ENCODE assay signal across 19 cellular contexts in genomic region chr18:42730272-42730671, GRCh38.
DNase-seq lines count a peak whose midpoint lies in the region; ATAC-seq and TF ChIP-seq lines count a peak whose summit lies in the region.
"Had no signal": no experiment of that assay in that cellular context is flagged by ENCODE, and none has a peak within 500 bp of the region (broad histone marks: within the 10 kb centered on the region; RNA-seq: fewer than 3 reads in every experiment).

No MANE protein-coding gene starts in this region.

- H3K9ac ChIP-seq in neuronal stem cell (ENCODE audit: low read depth, low read length, poor library complexity), result no peak overlapping the region

- no peak overlapping the region for H2BK120ac ChIP-seq in neuronal stem cell (ENCODE audit: low read depth, low read length)

- no peak overlapping the region for H2BK15ac ChIP-seq in neuronal stem cell (ENCODE audit: low read length)

- H3K14ac ChIP-seq in neuronal stem cell (ENCODE audit: low read length), result no peak overlapping the region

- no peak overlapping the region for H2AFZ ChIP-seq in neuronal stem cell (ENCODE audit: low read length)

- ATAC-seq in heart right ventricle, result no peak
- no peak for ATAC-seq in HG03196 (IDR thresholded peaks at IDR 0.05; ENCODE audit: unreplicated experiment)
- ATAC-seq: activated T-cell treated with anti-CD3 and anti-CD28 coated beads, Interleukin-2, amount 50 U/mL, for 4 hours; Panc1 had no signal

- H4K91ac ChIP-seq in neuronal stem cell (ENCODE audit: low read depth, low read length, poor library complexity), result no peak overlapping the region

- H3K27me3 Mint-ChIP-seq in type B pancreatic cell, result no peaks in the 10 kb centered on the region
- H3K27me3 Mint-ChIP-seq: activated naive CD8-positive, alpha-beta T cell; stimulated activated naive CD8-positive, alpha-beta T cell treated with anti-CD3 and anti-CD28 coated beads, Interleukin-15, Interleukin-2, amounts not matched to agents 100 ng/mL and 50 ng/mL, for 24 hours had no signal

- no peak overlapping the region for H2BK12ac ChIP-seq in neuronal stem cell (ENCODE audit: low read length)

- no peak overlapping the region for H3K4ac ChIP-seq in neuronal stem cell (ENCODE audit: low read length)

- no peak overlapping the region for H3K4me3 Mint-ChIP-seq in type B pancreatic cell
- H3K4me3 Mint-ChIP-seq: activated naive CD8-positive, alpha-beta T cell; activated T-cell treated with anti-CD3 and anti-CD28 coated beads, Interleukin-2, amount 50 U/mL, for 4 hours; stimulated activated naive CD8-positive, alpha-beta T cell treated with anti-CD3 and anti-CD28 coated beads, Interleukin-15, Interleukin-2, amounts not matched to agents 100 ng/mL and 50 ng/mL, for 24 hours had no signal

- WGBS in heart right ventricle, 2 donors, result 58 to 88% methylated on average over 1 of the region's 1 CpG
- WGBS in neuronal stem cell (ENCODE audit: extremely low coverage in 2 of 2, insufficient read length in 2 of 2, insufficient replicate concordance in 1 of 2), 2 donors, result no CpG with 5 or more reads among the region's 1 CpG

- H3K27ac Mint-ChIP-seq in type B pancreatic cell, result no peak overlapping the region
- H3K27ac Mint-ChIP-seq: activated naive CD8-positive, alpha-beta T cell; stimulated activated naive CD8-positive, alpha-beta T cell treated with anti-CD3 and anti-CD28 coated beads, Interleukin-15, Interleukin-2, amounts not matched to agents 100 ng/mL and 50 ng/mL, for 24 hours had no signal

- H3K27me3 ChIP-seq in heart right ventricle (no peaks in the 10 kb centered on the region), right atrium auricular region (no peaks in the 10 kb centered on the region), kidney epithelial cell (ENCODE audit: control insufficient read depth, insufficient read depth, low read length) (no peaks in the 10 kb centered on the region), neuronal stem cell (ENCODE audit: control insufficient read depth in 3 of 3, insufficient read depth in 3 of 3, low read depth in 1 of 3, low read length in 3 of 3) (no peaks in the 10 kb centered on the region)
- H3K27me3 ChIP-seq: vagina had no signal

- H3K23ac ChIP-seq in neuronal stem cell (ENCODE audit: low read depth, low read length, poor library complexity), result no peak overlapping the region

- H2BK5ac ChIP-seq in neuronal stem cell (ENCODE audit: low read length), result no peak overlapping the region

- peaks cover 0 to 6% (median 0%) of the 10 kb centered on the region in 11 donors for H3K9me3 ChIP-seq in heart right ventricle
- H3K9me3 ChIP-seq in right atrium auricular region, result no peaks in the 10 kb centered on the region
- H3K9me3 ChIP-seq in neuronal stem cell (replicated peaks in 1 of 2; ENCODE audit: control insufficient read depth in 2 of 2, insufficient read depth in 1 of 2, low read depth in 1 of 2, low read length in 2 of 2), result no peaks in the 10 kb centered on the region
- H3K9me3 ChIP-seq: prostate gland, vagina had no signal

- no peak overlapping the region for H3K4me2 ChIP-seq in neuronal stem cell (ENCODE audit: insufficient read depth, low read length, poor library complexity, severe bottlenecking)

- H3K4me3 ChIP-seq in heart right ventricle (no peak overlapping the region), right atrium auricular region (no peak overlapping the region), kidney epithelial cell (ENCODE audit: low read depth, low read length) (no peak overlapping the region), neuronal stem cell (ENCODE audit: low read length in 2 of 2) (no peak overlapping the region)
- H3K4me3 ChIP-seq: prostate gland, vagina had no signal

- H3K4me1 Mint-ChIP-seq in type B pancreatic cell (ENCODE audit: unreplicated experiment), result peaks cover 9% of the 10 kb centered on the region

- H3K36me3 ChIP-seq in heart right ventricle (no peaks in the 10 kb centered on the region), right atrium auricular region (no peaks in the 10 kb centered on the region), kidney epithelial cell (ENCODE audit: control insufficient read depth, insufficient read depth, low read length) (no peaks in the 10 kb centered on the region), neuronal stem cell (replicated peaks in 1 of 2; ENCODE audit: control insufficient read depth in 2 of 2, insufficient read depth in 2 of 2, low read length in 2 of 2) (no peaks in the 10 kb centered on the region)
- H3K36me3 ChIP-seq: prostate gland, vagina had no signal

- H3K4me1 ChIP-seq in heart right ventricle (no peaks in the 10 kb centered on the region), right atrium auricular region (no peaks in the 10 kb centered on the region), neuronal stem cell (ENCODE audit: control insufficient read depth in 2 of 2, insufficient read depth in 1 of 2, low read depth in 1 of 2, low read length in 2 of 2) (peaks cover 0 to 6% of the 10 kb centered on the region in 2 donors)
- H3K4me1 ChIP-seq: prostate gland, vagina had no signal

- peaks cover 4% of the 10 kb centered on the region for H3K36me3 Mint-ChIP-seq in type B pancreatic cell
- H3K36me3 Mint-ChIP-seq: activated naive CD8-positive, alpha-beta T cell had no signal

- intact Hi-C loops in heart right ventricle (cut with DNase I), result loop anchor here in 1 of 10 donors (5.0 kb wide), 1 partner anchor 433 kb away; no protein-coding TSS in a partner anchor

- peak in 6 of 9 donors; percentile 6 to 44 (median 23) for TF ChIP-seq CTCF in heart right ventricle (IDR thresholded peaks at IDR 0.05)
- TF ChIP-seq CTCF in right atrium auricular region (IDR thresholded peaks at IDR 0.05), result peak in 1 of 2 donors; percentile 43
- TF ChIP-seq CTCF in kidney epithelial cell (IDR thresholded peaks at IDR 0.05; ENCODE audit: insufficient read depth, low read length, poor library complexity, severe bottlenecking), result peak; percentile 29
- TF ChIP-seq CTCF in type B pancreatic cell (conservative IDR thresholded peaks at IDR 0.05), result peak; percentile 63

- H3K27ac ChIP-seq in heart right ventricle, result no peak overlapping the region
- no peak overlapping the region for H3K27ac ChIP-seq in right atrium auricular region
- H3K27ac ChIP-seq in neuronal stem cell (replicated peaks; ENCODE audit: low read length), result no peak overlapping the region
- H3K27ac ChIP-seq: prostate gland, vagina had no signal

- DNase-seq in heart right ventricle, result no peak
- DNase-seq in right atrium auricular region (ENCODE audit: low spot score), result no peak
- DNase-seq in astrocyte of the hippocampus (ENCODE audit: low read depth, low spot score), result peak; percentile 9
- no peak for DNase-seq in kidney epithelial cell (ENCODE audit: low read depth)
- DNase-seq in type B pancreatic cell (ENCODE audit: extremely low spot score, unreplicated experiment), result no peak
- no peak for DNase-seq in neuronal stem cell (ENCODE audit: low spot score)
- no peak for DNase-seq in NCI-H1417 (lab: John Stamatoyannopoulos, UW)
- DNase-seq: activated CD4-positive, alpha-beta T cell treated with anti-CD3 and anti-CD28 coated beads, Interleukin-2, amount 50 U/mL, for 48 hours; activated T-cell treated with anti-CD3 and anti-CD28 coated beads, Interleukin-2, amount 50 U/mL, for 4 hours; caudate nucleus; KG1; NCI-H1436; stimulated activated CD4-positive, alpha-beta T cell treated with anti-CD3 and anti-CD28 coated beads, Interleukin-15, amount 100 ng/mL, for 24 hours had no signal

- peaks cover 9% of the 10 kb centered on the region for H3K9me3 Mint-ChIP-seq in type B pancreatic cell
- H3K9me3 Mint-ChIP-seq: stimulated activated naive CD8-positive, alpha-beta T cell treated with anti-CD3 and anti-CD28 coated beads, Interleukin-15, Interleukin-2, amounts not matched to agents 100 ng/mL and 50 ng/mL, for 24 hours had no signal

- no peak overlapping the region for H3K18ac ChIP-seq in neuronal stem cell (ENCODE audit: low read length)

- no peaks in the 10 kb centered on the region for H3K79me1 ChIP-seq in neuronal stem cell (ENCODE audit: low read depth, low read length)

- no peak overlapping the region for H4K8ac ChIP-seq in neuronal stem cell (ENCODE audit: low read depth, low read length)

- H2AK5ac ChIP-seq in neuronal stem cell (ENCODE audit: low read depth, low read length), result no peak overlapping the region
